18 cellular contexts compared by ENCODE assay signal in the genomic region with DNA sequence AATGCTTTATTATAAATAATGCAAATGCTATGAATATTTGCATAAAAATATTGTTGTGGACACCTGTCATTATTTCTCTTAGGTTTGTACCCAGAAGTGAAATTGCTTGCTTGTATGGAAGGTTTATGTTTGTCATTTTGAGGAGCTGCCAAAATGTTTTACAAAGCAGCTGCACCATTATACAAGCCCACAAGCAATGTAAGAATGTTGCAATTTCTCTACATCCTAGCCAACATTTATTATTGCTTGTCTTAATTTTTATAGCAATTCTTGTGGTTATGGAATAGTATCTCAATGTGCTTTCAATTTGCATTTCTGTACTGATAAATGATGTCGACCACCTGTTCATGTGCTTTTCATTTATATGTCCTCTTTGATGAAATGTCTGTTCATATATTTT.
"Had no signal": no experiment of that assay in that cellular context is flagged by ENCODE, and none has a peak within 500 bp of the region (broad histone marks: within the 10 kb centered on the region; RNA-seq: fewer than 3 reads in every experiment).

No MANE protein-coding gene starts in this region.

- H3K27ac Mint-ChIP-seq: activated CD8-positive, alpha-beta T cell treated with anti-CD3 and anti-CD28 coated beads, Interleukin-2, amount 10 ng/mL, durations not matched to agents 7 days and 5 days; activated T-cell treated with anti-CD3 and anti-CD28 coated beads, Interleukin-2, amount 50 U/mL, for 24 hours; naive thymus-derived CD8-positive, alpha-beta T cell had no signal

- H3K9me3 Mint-ChIP-seq: activated CD4-positive, alpha-beta T cell treated with anti-CD3 and anti-CD28 coated beads, Interleukin-2, amount 10 ng/mL, durations not matched to agents 24 days and 14 days; activated T-cell treated with anti-CD3 and anti-CD28 coated beads, Interleukin-2, amount 50 U/mL, for 24 hours; naive thymus-derived CD8-positive, alpha-beta T cell had no signal

- ATAC-seq: activated CD8-positive, alpha-beta T cell treated with anti-CD3 and anti-CD28 coated beads, Interleukin-2, amount 10 ng/mL, durations not matched to agents 7 days and 5 days; gastrocnemius medialis; lower lobe of right lung; naive thymus-derived CD8-positive, alpha-beta T cell; psoas muscle; right cardiac atrium; stimulated activated naive CD8-positive, alpha-beta T cell treated with anti-CD3 and anti-CD28 coated beads, Interleukin-15, Interleukin-2, amounts not matched to agents 100 U/mL and 50 U/mL, for 24 hours had no signal

- H3K27me3 Mint-ChIP-seq: activated CD4-positive, alpha-beta T cell treated with anti-CD3 and anti-CD28 coated beads, Interleukin-2, amount 10 ng/mL, durations not matched to agents 24 days and 14 days; activated T-cell treated with anti-CD3 and anti-CD28 coated beads, Interleukin-2, amount 50 U/mL, for 24 hours; naive thymus-derived CD8-positive, alpha-beta T cell had no signal

- DNase-seq: activated CD4-positive, alpha-beta T cell treated with anti-CD3 and anti-CD28 coated beads, Interleukin-2, amount 10 ng/mL, durations not matched to agents 24 days and 14 days; activated CD8-positive, alpha-beta T cell treated with anti-CD3 and anti-CD28 coated beads, Interleukin-2, amount 10 ng/mL, durations not matched to agents 7 days and 5 days; activated effector memory CD4-positive, alpha-beta T cell treated with Interleukin-2 at 50 U/mL for 16 hours; activated naive CD4-positive, alpha-beta T cell treated with anti-CD3 and anti-CD28 coated beads, Interleukin-2, amount 50 U/mL, for 16 hours; activated T-cell treated with anti-CD3 and anti-CD28 coated beads, Interleukin-2, amount 50 U/mL, for 24 hours; cerebellar nuclear complex; cortex of kidney; gastrocnemius medialis; head of caudate nucleus; lower lobe of right lung; naive thymus-derived CD8-positive, alpha-beta T cell; ovary; psoas muscle; right cardiac atrium; stimulated activated naive CD8-positive, alpha-beta T cell treated with anti-CD3 and anti-CD28 coated beads, Interleukin-15, Interleukin-2, amounts not matched to agents 100 U/mL and 50 U/mL, for 24 hours; T-helper 9 cell; transverse colon; uterus had no signal

- H3K4me3 Mint-ChIP-seq: activated CD4-positive, alpha-beta T cell treated with anti-CD3 and anti-CD28 coated beads, Interleukin-2, amount 10 ng/mL, durations not matched to agents 24 days and 14 days; activated CD8-positive, alpha-beta T cell treated with anti-CD3 and anti-CD28 coated beads, Interleukin-2, amount 10 ng/mL, durations not matched to agents 7 days and 5 days; activated T-cell treated with anti-CD3 and anti-CD28 coated beads, Interleukin-2, amount 50 U/mL, for 24 hours; naive thymus-derived CD8-positive, alpha-beta T cell had no signal

- H3K4me1 Mint-ChIP-seq: activated CD4-positive, alpha-beta T cell treated with anti-CD3 and anti-CD28 coated beads, Interleukin-2, amount 10 ng/mL, durations not matched to agents 24 days and 14 days had no signal

- H3K36me3 Mint-ChIP-seq: naive thymus-derived CD8-positive, alpha-beta T cell had no signal
